1 cellular context compared by ENCODE assay signal in genomic region chr18:26017929-26018328, GRCh38.
TF ChIP-seq lines count a peak whose summit lies in the region.

No MANE protein-coding gene starts in this region.

TF ChIP-seq in SK-N-SH treated with all-trans-retinoic acid at 6 μM for 48 hours, 23 proteins besides CTCF, POLR2A, EP300 and RAD21 (continued from another document):
- TF ChIP-seq, protein P1, sequence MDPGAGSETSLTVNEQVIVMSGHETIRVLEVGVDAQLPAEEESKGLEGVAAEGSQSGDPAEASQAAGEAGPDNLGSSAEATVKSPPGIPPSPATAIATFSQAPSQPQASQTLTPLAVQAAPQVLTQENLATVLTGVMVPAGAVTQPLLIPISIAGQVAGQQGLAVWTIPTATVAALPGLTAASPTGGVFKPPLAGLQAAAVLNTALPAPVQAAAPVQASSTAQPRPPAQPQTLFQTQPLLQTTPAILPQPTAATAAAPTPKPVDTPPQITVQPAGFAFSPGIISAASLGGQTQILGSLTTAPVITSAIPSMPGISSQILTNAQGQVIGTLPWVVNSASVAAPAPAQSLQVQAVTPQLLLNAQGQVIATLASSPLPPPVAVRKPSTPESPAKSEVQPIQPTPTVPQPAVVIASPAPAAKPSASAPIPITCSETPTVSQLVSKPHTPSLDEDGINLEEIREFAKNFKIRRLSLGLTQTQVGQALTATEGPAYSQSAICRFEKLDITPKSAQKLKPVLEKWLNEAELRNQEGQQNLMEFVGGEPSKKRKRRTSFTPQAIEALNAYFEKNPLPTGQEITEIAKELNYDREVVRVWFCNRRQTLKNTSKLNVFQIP (CRISPR knock-in tag; IDR thresholded peaks at IDR 0.05; ENCODE audit: borderline replicate concordance, low read depth): no peak
- no peak for TF ChIP-seq CREB5 (CRISPR knock-in tag; IDR thresholded peaks at IDR 0.05; ENCODE audit: low read depth)
- TF ChIP-seq TCF4 (CRISPR knock-in tag; IDR thresholded peaks at IDR 0.05; ENCODE audit: borderline replicate concordance): no peak
- TF ChIP-seq CSRNP3 (CRISPR knock-in tag; IDR thresholded peaks at IDR 0.05): no peak
- no peak for TF ChIP-seq ZC3H10 (CRISPR knock-in tag; IDR thresholded peaks at IDR 0.05)
- no peak for TF ChIP-seq ZNF70 (CRISPR knock-in tag; IDR thresholded peaks at IDR 0.05)
- no peak for TF ChIP-seq ESRRG (CRISPR knock-in tag; IDR thresholded peaks at IDR 0.05)
